In genomic region chr1:9289090-9289534, GRCh38 we compare ENCODE assay signal across 2 cellular contexts.
TF ChIP-seq lines count a peak whose summit lies in the region.

No MANE protein-coding gene starts in this region.

TF ChIP-seq in GM12878, 131 proteins besides CTCF, POLR2A, EP300 and RAD21:
- TF ChIP-seq RELA (IDR thresholded peaks at IDR 0.05; ENCODE audit: borderline replicate concordance, partially characterized antibody) (peak; percentile 19), ATF7 (IDR thresholded peaks at IDR 0.05; ENCODE audit: low read depth) (0 out of 2 replicates have a peak, but pooled peaks have one; percentile 16), FOXM1 (IDR thresholded peaks at IDR 0.05; ENCODE audit: low read depth, low read length) (0 out of 2 replicates have a peak, but pooled peaks have one; percentile 55), KLF5 (IDR thresholded peaks at IDR 0.05; ENCODE audit: partially characterized antibody) (peak; percentile 53), CBX5 (IDR thresholded peaks at IDR 0.05; ENCODE audit: low read depth) (peak; percentile 90; the same call in 1 of the 2 replicates), HCFC1 (IDR thresholded peaks at IDR 0.05; ENCODE audit: low read length) (no peak), SMC3 (IDR thresholded peaks at IDR 0.05; ENCODE audit: borderline replicate concordance, low read length) (peak; percentile 96), YY1 (IDR thresholded peaks at IDR 0.05; ENCODE audit: low read depth, low read length) (peak; percentile 63; the same call in 1 of the 2 replicates), RAD51 (IDR thresholded peaks at IDR 0.05) (no peak), NBN (IDR thresholded peaks at IDR 0.05) (0 out of 2 replicates have a peak, but pooled peaks have one; percentile 17)
- TF ChIP-seq, protein P1, sequence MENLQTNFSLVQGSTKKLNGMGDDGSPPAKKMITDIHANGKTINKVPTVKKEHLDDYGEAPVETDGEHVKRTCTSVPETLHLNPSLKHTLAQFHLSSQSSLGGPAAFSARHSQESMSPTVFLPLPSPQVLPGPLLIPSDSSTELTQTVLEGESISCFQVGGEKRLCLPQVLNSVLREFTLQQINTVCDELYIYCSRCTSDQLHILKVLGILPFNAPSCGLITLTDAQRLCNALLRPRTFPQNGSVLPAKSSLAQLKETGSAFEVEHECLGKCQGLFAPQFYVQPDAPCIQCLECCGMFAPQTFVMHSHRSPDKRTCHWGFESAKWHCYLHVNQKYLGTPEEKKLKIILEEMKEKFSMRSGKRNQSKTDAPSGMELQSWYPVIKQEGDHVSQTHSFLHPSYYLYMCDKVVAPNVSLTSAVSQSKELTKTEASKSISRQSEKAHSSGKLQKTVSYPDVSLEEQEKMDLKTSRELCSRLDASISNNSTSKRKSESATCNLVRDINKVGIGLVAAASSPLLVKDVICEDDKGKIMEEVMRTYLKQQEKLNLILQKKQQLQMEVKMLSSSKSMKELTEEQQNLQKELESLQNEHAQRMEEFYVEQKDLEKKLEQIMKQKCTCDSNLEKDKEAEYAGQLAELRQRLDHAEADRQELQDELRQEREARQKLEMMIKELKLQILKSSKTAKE (IDR thresholded peaks at IDR 0.05; ENCODE audit: low read depth, poor library complexity, severe bottlenecking), result peak; percentile 2

TF ChIP-seq in HepG2, 621 proteins besides CTCF, POLR2A, EP300 and RAD21:
- TF ChIP-seq, protein P2, sequence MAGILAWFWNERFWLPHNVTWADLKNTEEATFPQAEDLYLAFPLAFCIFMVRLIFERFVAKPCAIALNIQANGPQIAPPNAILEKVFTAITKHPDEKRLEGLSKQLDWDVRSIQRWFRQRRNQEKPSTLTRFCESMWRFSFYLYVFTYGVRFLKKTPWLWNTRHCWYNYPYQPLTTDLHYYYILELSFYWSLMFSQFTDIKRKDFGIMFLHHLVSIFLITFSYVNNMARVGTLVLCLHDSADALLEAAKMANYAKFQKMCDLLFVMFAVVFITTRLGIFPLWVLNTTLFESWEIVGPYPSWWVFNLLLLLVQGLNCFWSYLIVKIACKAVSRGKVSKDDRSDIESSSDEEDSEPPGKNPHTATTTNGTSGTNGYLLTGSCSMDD (CRISPR knock-in tag; IDR thresholded peaks at IDR 0.05), result no peak
- 0 out of 2 replicates have a peak, but pooled peaks have one; percentile 34 for TF ChIP-seq MIXL1 (CRISPR knock-in tag; IDR thresholded peaks at IDR 0.05)
- no peak for TF ChIP-seq SRSF9 (IDR thresholded peaks at IDR 0.05; ENCODE audit: borderline replicate concordance, insufficient read depth, low read depth, low read length, poor library complexity, severe bottlenecking)
- TF ChIP-seq, protein P3, sequence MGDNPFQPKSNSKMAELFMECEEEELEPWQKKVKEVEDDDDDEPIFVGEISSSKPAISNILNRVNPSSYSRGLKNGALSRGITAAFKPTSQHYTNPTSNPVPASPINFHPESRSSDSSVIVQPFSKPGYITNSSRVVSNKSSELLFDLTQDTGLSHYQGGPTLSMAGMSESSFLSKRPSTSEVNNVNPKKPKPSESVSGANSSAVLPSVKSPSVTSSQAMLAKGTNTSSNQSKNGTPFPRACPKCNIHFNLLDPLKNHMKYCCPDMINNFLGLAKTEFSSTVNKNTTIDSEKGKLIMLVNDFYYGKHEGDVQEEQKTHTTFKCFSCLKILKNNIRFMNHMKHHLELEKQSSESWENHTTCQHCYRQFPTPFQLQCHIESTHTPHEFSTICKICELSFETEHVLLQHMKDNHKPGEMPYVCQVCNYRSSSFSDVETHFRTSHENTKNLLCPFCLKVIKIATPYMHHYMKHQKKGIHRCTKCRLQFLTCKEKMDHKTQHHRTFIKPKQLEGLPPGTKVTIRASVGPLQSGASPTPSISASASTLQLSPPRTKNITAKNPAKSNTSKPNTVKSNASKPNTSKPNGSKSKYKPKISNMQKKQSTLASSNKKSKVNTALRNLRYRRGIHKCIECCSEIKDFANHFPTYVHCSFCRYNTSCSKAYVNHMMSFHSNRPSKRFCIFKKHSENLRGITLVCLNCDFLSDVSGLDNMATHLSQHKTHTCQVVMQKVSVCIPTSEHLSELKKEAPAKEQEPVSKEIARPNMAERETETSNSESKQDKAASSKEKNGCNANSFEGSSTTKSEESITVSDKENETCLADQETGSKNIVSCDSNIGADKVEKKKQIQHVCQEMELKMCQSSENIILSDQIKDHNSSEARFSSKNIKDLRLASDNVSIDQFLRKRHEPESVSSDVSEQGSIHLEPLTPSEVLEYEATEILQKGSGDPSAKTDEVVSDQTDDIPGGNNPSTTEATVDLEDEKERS (CRISPR knock-in tag; IDR thresholded peaks at IDR 0.05), result peak; percentile 94
- peak; percentile 72; the same call in 1 of the 2 replicates for TF ChIP-seq ZMYM2 (CRISPR knock-in tag; IDR thresholded peaks at IDR 0.05)
- TF ChIP-seq REPIN1 (CRISPR knock-in tag; IDR thresholded peaks at IDR 0.05; ENCODE audit: borderline replicate concordance, low read depth), result 0 out of 2 replicates have a peak, but pooled peaks have one; percentile 33
- no peak for TF ChIP-seq KIAA2018 (CRISPR knock-in tag; IDR thresholded peaks at IDR 0.05; ENCODE audit: borderline replicate concordance)
- TF ChIP-seq STAG1 (CRISPR knock-in tag; IDR thresholded peaks at IDR 0.05), result peak; percentile 96
- no peak for TF ChIP-seq RXRB (CRISPR knock-in tag; IDR thresholded peaks at IDR 0.05; ENCODE audit: borderline replicate concordance)
- peak; percentile 82; the same call in 1 of the 2 replicates for TF ChIP-seq CHD4 (IDR thresholded peaks at IDR 0.05; ENCODE audit: borderline replicate concordance, low read length)
- peak; percentile 88 for TF ChIP-seq SMC3 (IDR thresholded peaks at IDR 0.05; ENCODE audit: low read length)
- no peak for TF ChIP-seq ZKSCAN5 (CRISPR knock-in tag; IDR thresholded peaks at IDR 0.05)
- TF ChIP-seq ARID3A (IDR thresholded peaks at IDR 0.05; ENCODE audit: low read depth, low read length), result peak; percentile 62; the same call in 1 of the 2 replicates
- 0 out of 2 replicates have a peak, but pooled peaks have one; percentile 45 for TF ChIP-seq HOXA5 (CRISPR knock-in tag; IDR thresholded peaks at IDR 0.05)
- TF ChIP-seq GATAD2A (CRISPR knock-in tag; IDR thresholded peaks at IDR 0.05), result 0 out of 2 replicates have a peak, but pooled peaks have one; percentile 23
- TF ChIP-seq ZNF124 (CRISPR knock-in tag; IDR thresholded peaks at IDR 0.05), result peak; percentile 59; the same call in 1 of the 2 replicates
